ENCODE assay signal across 1 cellular context in the genomic region with DNA sequence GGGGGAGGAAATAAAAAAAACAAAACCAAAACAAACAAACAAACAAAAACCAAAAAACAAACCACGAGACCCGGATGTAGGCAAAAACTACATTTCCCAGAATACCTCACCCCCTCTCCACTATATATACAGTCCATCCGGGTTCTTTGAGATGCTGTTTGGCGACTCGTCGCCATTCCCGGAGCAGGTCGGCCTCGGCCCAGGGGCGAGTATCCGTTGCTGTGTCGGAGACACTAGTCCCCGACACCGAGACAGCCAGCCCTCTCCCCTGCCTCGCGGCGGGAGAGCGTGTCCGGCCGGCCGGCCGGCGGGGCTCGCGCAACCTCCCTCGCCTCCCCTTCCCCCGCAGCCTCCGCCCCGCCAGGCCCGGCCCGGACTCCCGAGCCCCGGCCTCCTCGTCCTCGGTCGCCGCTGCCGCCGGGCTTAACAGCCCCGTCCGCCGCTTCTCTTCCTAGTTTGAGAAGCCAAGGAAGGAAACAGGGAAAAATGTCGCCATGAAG.
TF ChIP-seq lines count a peak whose summit lies in the region.

A gene (plus strand): TSS at position 154 of the 500 bp plus-strand sequence. CDS start 456 bp downstream, outside the sequence.

TF ChIP-seq in HepG2, 621 proteins besides CTCF, POLR2A, EP300 and RAD21 (continued from another document and continues in another):
- TF ChIP-seq CBX5 (CRISPR knock-in tag; IDR thresholded peaks at IDR 0.05; ENCODE audit: borderline replicate concordance) (no peak), ZNF530 (CRISPR knock-in tag; IDR thresholded peaks at IDR 0.05; ENCODE audit: low read depth) (no peak), ZBTB42 (CRISPR knock-in tag; IDR thresholded peaks at IDR 0.05) (no peak), SP140L (CRISPR knock-in tag; IDR thresholded peaks at IDR 0.05; ENCODE audit: borderline replicate concordance) (no peak), GABPB1 (CRISPR knock-in tag; IDR thresholded peaks at IDR 0.05) (no peak; the same call in none of the 2 replicates), ZMYM4 (CRISPR knock-in tag; IDR thresholded peaks at IDR 0.05) (no peak), ZNF496 (CRISPR knock-in tag; IDR thresholded peaks at IDR 0.05; ENCODE audit: insufficient replicate concordance) (no peak), SPEN (CRISPR knock-in tag; IDR thresholded peaks at IDR 0.05; ENCODE audit: low read depth) (peak; percentile 63; the same call in 1 of the 2 replicates), CHD2 (IDR thresholded peaks at IDR 0.05; ENCODE audit: low read depth, low read length) (no peak), NR2F2 (IDR thresholded peaks at IDR 0.05; ENCODE audit: borderline replicate concordance, low read depth) (no peak), WIZ (CRISPR knock-in tag; IDR thresholded peaks at IDR 0.05) (0 out of 2 replicates have a peak, but pooled peaks have one; percentile 4), RXRB (CRISPR knock-in tag; IDR thresholded peaks at IDR 0.05; ENCODE audit: borderline replicate concordance) (no peak; the same call in 1 of the 2 replicates), ZNF563 (CRISPR knock-in tag; IDR thresholded peaks at IDR 0.05) (peak; percentile 86), MEF2D (CRISPR knock-in tag; IDR thresholded peaks at IDR 0.05) (no peak), HNRNPH1 (optimal IDR thresholded peaks at IDR 0.05; ENCODE audit: low read depth, low read length) (no peak), ZNF644 (CRISPR knock-in tag; IDR thresholded peaks at IDR 0.05; ENCODE audit: low read depth) (no peak), ZNF652 (CRISPR knock-in tag; IDR thresholded peaks at IDR 0.05; ENCODE audit: borderline replicate concordance, low read depth) (no peak), ZNF792 (CRISPR knock-in tag; IDR thresholded peaks at IDR 0.05) (no peak), ETV6 (CRISPR knock-in tag; conservative IDR thresholded peaks at IDR 0.05) (no peak), ZNF337 (CRISPR knock-in tag; IDR thresholded peaks at IDR 0.05; ENCODE audit: borderline replicate concordance, low read depth) (peak; percentile 20; the same call in 1 of the 2 replicates), ZNF34 (CRISPR knock-in tag; IDR thresholded peaks at IDR 0.05; ENCODE audit: borderline replicate concordance) (no peak), SRSF1 (optimal IDR thresholded peaks at IDR 0.05; ENCODE audit: low read depth, low read length) (no peak), KDM2A (CRISPR knock-in tag; IDR thresholded peaks at IDR 0.05; ENCODE audit: borderline replicate concordance, low read depth) (peak; percentile 16; the same call in 1 of the 2 replicates), KDM5A (IDR thresholded peaks at IDR 0.05; ENCODE audit: borderline replicate concordance, low read length) (peak; percentile 67; the same call in 1 of the 2 replicates), POLR2AphosphoS5 (IDR thresholded peaks at IDR 0.05; ENCODE audit: low read depth, low read length) (peak; percentile 98), KDM5B (CRISPR knock-in tag; IDR thresholded peaks at IDR 0.05; ENCODE audit: borderline replicate concordance) (no peak), ZNF605 (CRISPR knock-in tag; IDR thresholded peaks at IDR 0.05) (0 out of 2 replicates have a peak, but pooled peaks have one; percentile 1), ZNF44 (CRISPR knock-in tag; IDR thresholded peaks at IDR 0.05) (no peak), ZBTB8A (CRISPR knock-in tag; IDR thresholded peaks at IDR 0.05; ENCODE audit: borderline replicate concordance, low read depth) (0 out of 2 replicates have a peak, but pooled peaks have one; percentile 48), ZNF326 (CRISPR knock-in tag; IDR thresholded peaks at IDR 0.05; ENCODE audit: borderline replicate concordance) (no peak), JUNB (CRISPR knock-in tag; IDR thresholded peaks at IDR 0.05; ENCODE audit: borderline replicate concordance) (no peak), STAT5B (CRISPR knock-in tag; IDR thresholded peaks at IDR 0.05) (no peak), ZNF143 (CRISPR knock-in tag; IDR thresholded peaks at IDR 0.05) (peak; percentile 90), YEATS4 (CRISPR knock-in tag; IDR thresholded peaks at IDR 0.05; ENCODE audit: borderline replicate concordance) (peak; percentile 69), HMGA1 (CRISPR knock-in tag; conservative IDR thresholded peaks at IDR 0.05) (no peak)
- TF ChIP-seq, protein P1, sequence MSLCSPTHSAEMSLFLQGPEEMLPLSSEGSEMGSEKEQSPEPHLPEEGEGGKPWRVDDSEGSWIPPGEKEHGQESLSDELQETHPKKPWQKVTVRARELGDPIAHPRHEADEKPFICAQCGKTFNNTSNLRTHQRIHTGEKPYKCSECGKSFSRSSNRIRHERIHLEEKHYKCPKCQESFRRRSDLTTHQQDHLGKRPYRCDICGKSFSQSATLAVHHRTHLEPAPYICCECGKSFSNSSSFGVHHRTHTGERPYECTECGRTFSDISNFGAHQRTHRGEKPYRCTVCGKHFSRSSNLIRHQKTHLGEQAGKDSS (CRISPR knock-in tag; IDR thresholded peaks at IDR 0.05; ENCODE audit: borderline replicate concordance, low read depth): 0 out of 2 replicates have a peak, but pooled peaks have one; percentile 35
- TF ChIP-seq, protein P2, sequence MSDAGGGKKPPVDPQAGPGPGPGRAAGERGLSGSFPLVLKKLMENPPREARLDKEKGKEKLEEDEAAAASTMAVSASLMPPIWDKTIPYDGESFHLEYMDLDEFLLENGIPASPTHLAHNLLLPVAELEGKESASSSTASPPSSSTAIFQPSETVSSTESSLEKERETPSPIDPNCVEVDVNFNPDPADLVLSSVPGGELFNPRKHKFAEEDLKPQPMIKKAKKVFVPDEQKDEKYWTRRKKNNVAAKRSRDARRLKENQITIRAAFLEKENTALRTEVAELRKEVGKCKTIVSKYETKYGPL (CRISPR knock-in tag; IDR thresholded peaks at IDR 0.05): no peak
- TF ChIP-seq, protein P3, sequence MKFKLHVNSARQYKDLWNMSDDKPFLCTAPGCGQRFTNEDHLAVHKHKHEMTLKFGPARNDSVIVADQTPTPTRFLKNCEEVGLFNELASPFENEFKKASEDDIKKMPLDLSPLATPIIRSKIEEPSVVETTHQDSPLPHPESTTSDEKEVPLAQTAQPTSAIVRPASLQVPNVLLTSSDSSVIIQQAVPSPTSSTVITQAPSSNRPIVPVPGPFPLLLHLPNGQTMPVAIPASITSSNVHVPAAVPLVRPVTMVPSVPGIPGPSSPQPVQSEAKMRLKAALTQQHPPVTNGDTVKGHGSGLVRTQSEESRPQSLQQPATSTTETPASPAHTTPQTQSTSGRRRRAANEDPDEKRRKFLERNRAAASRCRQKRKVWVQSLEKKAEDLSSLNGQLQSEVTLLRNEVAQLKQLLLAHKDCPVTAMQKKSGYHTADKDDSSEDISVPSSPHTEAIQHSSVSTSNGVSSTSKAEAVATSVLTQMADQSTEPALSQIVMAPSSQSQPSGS (CRISPR knock-in tag; IDR thresholded peaks at IDR 0.05): no peak
- TF ChIP-seq, protein P4, sequence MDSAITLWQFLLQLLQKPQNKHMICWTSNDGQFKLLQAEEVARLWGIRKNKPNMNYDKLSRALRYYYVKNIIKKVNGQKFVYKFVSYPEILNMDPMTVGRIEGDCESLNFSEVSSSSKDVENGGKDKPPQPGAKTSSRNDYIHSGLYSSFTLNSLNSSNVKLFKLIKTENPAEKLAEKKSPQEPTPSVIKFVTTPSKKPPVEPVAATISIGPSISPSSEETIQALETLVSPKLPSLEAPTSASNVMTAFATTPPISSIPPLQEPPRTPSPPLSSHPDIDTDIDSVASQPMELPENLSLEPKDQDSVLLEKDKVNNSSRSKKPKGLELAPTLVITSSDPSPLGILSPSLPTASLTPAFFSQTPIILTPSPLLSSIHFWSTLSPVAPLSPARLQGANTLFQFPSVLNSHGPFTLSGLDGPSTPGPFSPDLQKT (CRISPR knock-in tag; IDR thresholded peaks at IDR 0.05; ENCODE audit: borderline replicate concordance): no peak
- TF ChIP-seq, protein P5, sequence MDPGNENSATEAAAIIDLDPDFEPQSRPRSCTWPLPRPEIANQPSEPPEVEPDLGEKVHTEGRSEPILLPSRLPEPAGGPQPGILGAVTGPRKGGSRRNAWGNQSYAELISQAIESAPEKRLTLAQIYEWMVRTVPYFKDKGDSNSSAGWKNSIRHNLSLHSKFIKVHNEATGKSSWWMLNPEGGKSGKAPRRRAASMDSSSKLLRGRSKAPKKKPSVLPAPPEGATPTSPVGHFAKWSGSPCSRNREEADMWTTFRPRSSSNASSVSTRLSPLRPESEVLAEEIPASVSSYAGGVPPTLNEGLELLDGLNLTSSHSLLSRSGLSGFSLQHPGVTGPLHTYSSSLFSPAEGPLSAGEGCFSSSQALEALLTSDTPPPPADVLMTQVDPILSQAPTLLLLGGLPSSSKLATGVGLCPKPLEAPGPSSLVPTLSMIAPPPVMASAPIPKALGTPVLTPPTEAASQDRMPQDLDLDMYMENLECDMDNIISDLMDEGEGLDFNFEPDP (CRISPR knock-in tag; conservative IDR thresholded peaks at IDR 0.05): no peak
- TF ChIP-seq, protein P6, sequence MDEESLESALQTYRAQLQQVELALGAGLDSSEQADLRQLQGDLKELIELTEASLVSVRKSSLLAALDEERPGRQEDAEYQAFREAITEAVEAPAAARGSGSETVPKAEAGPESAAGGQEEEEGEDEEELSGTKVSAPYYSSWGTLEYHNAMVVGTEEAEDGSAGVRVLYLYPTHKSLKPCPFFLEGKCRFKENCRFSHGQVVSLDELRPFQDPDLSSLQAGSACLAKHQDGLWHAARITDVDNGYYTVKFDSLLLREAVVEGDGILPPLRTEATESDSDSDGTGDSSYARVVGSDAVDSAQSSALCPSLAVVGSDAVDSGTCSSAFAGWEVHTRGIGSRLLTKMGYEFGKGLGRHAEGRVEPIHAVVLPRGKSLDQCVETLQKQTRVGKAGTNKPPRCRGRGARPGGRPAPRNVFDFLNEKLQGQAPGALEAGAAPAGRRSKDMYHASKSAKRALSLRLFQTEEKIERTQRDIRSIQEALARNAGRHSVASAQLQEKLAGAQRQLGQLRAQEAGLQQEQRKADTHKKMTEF (CRISPR knock-in tag; IDR thresholded peaks at IDR 0.05): no peak
- TF ChIP-seq, protein P7, sequence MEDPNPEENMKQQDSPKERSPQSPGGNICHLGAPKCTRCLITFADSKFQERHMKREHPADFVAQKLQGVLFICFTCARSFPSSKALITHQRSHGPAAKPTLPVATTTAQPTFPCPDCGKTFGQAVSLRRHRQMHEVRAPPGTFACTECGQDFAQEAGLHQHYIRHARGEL (CRISPR knock-in tag; IDR thresholded peaks at IDR 0.05): no peak
- TF ChIP-seq, protein P8, sequence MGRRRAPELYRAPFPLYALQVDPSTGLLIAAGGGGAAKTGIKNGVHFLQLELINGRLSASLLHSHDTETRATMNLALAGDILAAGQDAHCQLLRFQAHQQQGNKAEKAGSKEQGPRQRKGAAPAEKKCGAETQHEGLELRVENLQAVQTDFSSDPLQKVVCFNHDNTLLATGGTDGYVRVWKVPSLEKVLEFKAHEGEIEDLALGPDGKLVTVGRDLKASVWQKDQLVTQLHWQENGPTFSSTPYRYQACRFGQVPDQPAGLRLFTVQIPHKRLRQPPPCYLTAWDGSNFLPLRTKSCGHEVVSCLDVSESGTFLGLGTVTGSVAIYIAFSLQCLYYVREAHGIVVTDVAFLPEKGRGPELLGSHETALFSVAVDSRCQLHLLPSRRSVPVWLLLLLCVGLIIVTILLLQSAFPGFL (CRISPR knock-in tag; IDR thresholded peaks at IDR 0.05): no peak
- TF ChIP-seq, protein P9, sequence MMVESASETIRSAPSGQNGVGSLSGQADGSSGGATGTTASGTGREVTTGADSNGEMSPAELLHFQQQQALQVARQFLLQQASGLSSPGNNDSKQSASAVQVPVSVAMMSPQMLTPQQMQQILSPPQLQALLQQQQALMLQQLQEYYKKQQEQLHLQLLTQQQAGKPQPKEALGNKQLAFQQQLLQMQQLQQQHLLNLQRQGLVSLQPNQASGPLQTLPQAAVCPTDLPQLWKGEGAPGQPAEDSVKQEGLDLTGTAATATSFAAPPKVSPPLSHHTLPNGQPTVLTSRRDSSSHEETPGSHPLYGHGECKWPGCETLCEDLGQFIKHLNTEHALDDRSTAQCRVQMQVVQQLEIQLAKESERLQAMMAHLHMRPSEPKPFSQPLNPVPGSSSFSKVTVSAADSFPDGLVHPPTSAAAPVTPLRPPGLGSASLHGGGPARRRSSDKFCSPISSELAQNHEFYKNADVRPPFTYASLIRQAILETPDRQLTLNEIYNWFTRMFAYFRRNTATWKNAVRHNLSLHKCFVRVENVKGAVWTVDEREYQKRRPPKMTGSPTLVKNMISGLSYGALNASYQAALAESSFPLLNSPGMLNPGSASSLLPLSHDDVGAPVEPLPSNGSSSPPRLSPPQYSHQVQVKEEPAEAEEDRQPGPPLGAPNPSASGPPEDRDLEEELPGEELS (CRISPR knock-in tag; IDR thresholded peaks at IDR 0.05): peak; percentile 55
- TF ChIP-seq, protein P10, sequence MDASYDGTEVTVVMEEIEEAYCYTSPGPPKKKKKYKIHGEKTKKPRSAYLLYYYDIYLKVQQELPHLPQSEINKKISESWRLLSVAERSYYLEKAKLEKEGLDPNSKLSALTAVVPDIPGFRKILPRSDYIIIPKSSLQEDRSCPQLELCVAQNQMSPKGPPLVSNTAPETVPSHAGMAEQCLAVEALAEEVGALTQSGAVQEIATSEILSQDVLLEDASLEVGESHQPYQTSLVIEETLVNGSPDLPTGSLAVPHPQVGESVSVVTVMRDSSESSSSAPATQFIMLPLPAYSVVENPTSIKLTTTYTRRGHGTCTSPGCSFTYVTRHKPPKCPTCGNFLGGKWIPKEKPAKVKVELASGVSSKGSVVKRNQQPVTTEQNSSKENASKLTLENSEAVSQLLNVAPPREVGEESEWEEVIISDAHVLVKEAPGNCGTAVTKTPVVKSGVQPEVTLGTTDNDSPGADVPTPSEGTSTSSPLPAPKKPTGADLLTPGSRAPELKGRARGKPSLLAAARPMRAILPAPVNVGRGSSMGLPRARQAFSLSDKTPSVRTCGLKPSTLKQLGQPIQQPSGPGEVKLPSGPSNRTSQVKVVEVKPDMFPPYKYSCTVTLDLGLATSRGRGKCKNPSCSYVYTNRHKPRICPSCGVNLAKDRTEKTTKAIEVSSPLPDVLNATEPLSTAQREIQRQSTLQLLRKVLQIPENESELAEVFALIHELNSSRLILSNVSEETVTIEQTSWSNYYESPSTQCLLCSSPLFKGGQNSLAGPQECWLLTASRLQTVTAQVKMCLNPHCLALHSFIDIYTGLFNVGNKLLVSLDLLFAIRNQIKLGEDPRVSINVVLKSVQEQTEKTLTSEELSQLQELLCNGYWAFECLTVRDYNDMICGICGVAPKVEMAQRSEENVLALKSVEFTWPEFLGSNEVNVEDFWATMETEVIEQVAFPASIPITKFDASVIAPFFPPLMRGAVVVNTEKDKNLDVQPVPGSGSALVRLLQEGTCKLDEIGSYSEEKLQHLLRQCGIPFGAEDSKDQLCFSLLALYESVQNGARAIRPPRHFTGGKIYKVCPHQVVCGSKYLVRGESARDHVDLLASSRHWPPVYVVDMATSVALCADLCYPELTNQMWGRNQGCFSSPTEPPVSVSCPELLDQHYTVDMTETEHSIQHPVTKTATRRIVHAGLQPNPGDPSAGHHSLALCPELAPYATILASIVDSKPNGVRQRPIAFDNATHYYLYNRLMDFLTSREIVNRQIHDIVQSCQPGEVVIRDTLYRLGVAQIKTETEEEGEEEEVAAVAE (CRISPR knock-in tag; IDR thresholded peaks at IDR 0.05; ENCODE audit: borderline replicate concordance): no peak
